In genomic region chr2:157928372-157928771, GRCh38 we compare ENCODE assay signal across 29 cellular contexts.
"Had no signal": no experiment of that assay in that cellular context is flagged by ENCODE, and none has a peak within 500 bp of the region (broad histone marks: within the 10 kb centered on the region; RNA-seq: fewer than 3 reads in every experiment).

No MANE protein-coding gene starts in this region.

- H3K9me3 Mint-ChIP-seq: dendritic cell treated with granulocyte-macrophage colony-stimulating factor and Interleukin-4, amounts not matched to agents 40 ng/mL and 50 ng/mL, for 4 days; effector memory CD8-positive, alpha-beta T cell had no signal

- H3K4me3 ChIP-seq: colonic mucosa, coronary artery, dorsolateral prefrontal cortex, esophagus muscularis mucosa, esophagus squamous epithelium, gastrocnemius medialis, gastroesophageal sphincter, heart left ventricle, heart right ventricle had no signal

- DNase-seq: colonic mucosa; cortex of kidney; dermis blood vessel endothelial cell; dorsolateral prefrontal cortex; effector CD4-positive, alpha-beta T cell; effector CD8-positive, alpha-beta T cell; effector memory CD4-positive, alpha-beta T cell; effector memory CD8-positive, alpha-beta T cell; endodermal cell; erythroblast; esophagus squamous epithelium; foreskin fibroblast; foreskin keratinocyte; foreskin melanocyte; gastrocnemius medialis; glutamatergic neuron; head of caudate nucleus; heart left ventricle; heart right ventricle had no signal

- H3K27me3 Mint-ChIP-seq: dendritic cell treated with granulocyte-macrophage colony-stimulating factor and Interleukin-4, amounts not matched to agents 40 ng/mL and 50 ng/mL, for 4 days had no signal

- H3K4me1 ChIP-seq: colonic mucosa, esophagus muscularis mucosa, esophagus squamous epithelium, foreskin keratinocyte, gastrocnemius medialis, gastroesophageal sphincter, heart left ventricle had no signal

- H3K36me3 ChIP-seq: colonic mucosa, esophagus muscularis mucosa, esophagus squamous epithelium, gastrocnemius medialis, gastroesophageal sphincter, heart left ventricle, heart right ventricle had no signal

- H3K27me3 ChIP-seq: colonic mucosa, dorsolateral prefrontal cortex, esophagus muscularis mucosa, gastrocnemius medialis, heart left ventricle, heart right ventricle had no signal

- H3K9me3 ChIP-seq: colonic mucosa, esophagus muscularis mucosa, esophagus squamous epithelium, gastrocnemius medialis, gastroesophageal sphincter had no signal

- ATAC-seq: effector memory CD8-positive, alpha-beta T cell; esophagus mucosa; foreskin keratinocyte; gastrocnemius medialis; gastroesophageal sphincter; heart left ventricle; heart right ventricle had no signal

- H3K4me3 Mint-ChIP-seq: dendritic cell treated with granulocyte-macrophage colony-stimulating factor and Interleukin-4, amounts not matched to agents 40 ng/mL and 50 ng/mL, for 4 days; effector memory CD8-positive, alpha-beta T cell; endodermal cell had no signal

- H3K27ac Mint-ChIP-seq: dendritic cell treated with granulocyte-macrophage colony-stimulating factor and Interleukin-4, amounts not matched to agents 40 ng/mL and 50 ng/mL, for 4 days; effector memory CD8-positive, alpha-beta T cell; endodermal cell had no signal

- H3K27ac ChIP-seq: colonic mucosa, coronary artery, dorsolateral prefrontal cortex, epithelial cell of prostate, esophagus muscularis mucosa, esophagus squamous epithelium, foreskin keratinocyte, gastrocnemius medialis, gastroesophageal sphincter, heart left ventricle, heart right ventricle had no signal

- FAIRE-seq: colon, endometrium, endothelial cell of umbilical vein, frontal cortex had no signal
